ENCODE assay signal across 24 cellular contexts in the genomic region with DNA sequence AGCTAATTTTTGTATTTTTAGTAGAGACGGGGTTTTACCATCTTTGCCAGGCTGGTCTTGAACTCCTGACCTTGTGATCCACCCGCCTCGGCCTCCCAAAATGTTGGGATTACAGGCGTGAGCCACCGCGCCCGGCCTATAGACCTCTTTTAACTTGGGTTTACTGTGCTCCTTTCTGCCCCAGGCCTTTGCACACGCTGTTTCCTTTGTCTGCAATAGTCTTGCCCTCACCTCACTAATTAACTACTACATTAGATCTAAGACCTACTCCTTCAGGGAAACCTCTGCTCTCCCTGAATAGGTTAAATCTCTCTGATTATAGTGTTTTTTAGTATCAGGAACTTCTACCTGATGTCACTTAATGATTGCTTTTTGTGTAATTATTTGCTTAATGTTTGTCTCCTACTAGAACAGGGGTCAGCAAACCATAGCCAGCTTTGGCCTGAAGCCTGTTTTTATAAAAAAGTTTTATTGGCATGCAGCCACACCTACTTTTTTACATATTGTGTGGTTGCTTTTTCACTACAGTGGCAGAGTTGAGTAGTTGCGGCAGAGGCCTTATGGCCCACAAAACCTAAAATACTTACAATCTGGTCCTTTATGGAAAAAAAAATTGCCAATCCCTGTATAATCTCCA. TPM values are rescaled to one million over a fixed set of nuclear protein-coding genes. Genes with fewer than 3 reads are reported as not detected.
"Had no signal": no experiment of that assay in that cellular context is flagged by ENCODE, and none has a peak within 500 bp of the region (broad histone marks: within the 10 kb centered on the region; RNA-seq: fewer than 3 reads in every experiment).

No MANE protein-coding gene starts in this region.

- H3K36me3 ChIP-seq: left lung, neutrophil, sigmoid colon, spleen, upper lobe of left lung had no signal

- H3K79me2 ChIP-seq: parathyroid adenoma had no signal

- H3K27ac ChIP-seq: foreskin keratinocyte, left lung, neutrophil, parathyroid adenoma, sigmoid colon, spleen, testis, upper lobe of left lung had no signal

- H3K27ac Mint-ChIP-seq: activated CD4-positive, alpha-beta T cell treated with anti-CD3 and anti-CD28 coated beads, Interleukin-2, amount 10 ng/mL, durations not matched to agents 24 days and 14 days; activated CD8-positive, alpha-beta T cell treated with anti-CD3 and anti-CD28 coated beads for 36 hours; activated naive CD8-positive, alpha-beta T cell treated with anti-CD3 and anti-CD28 coated beads for 36 hours; activated T-helper 17 cell treated with anti-CD3 and anti-CD28 coated beads, Interleukin-2, amount 50 U/mL, for 72 hours; endodermal cell; memory B cell; naive thymus-derived CD8-positive, alpha-beta T cell; stimulated activated memory B cell treated with anti-CD40 and anti-IgM and Interleukin-4, amounts not matched to agents 10 μg/mL and 1 μg/mL and 100 μg/mL, for 72 hours had no signal

- H3K9me3 Mint-ChIP-seq: activated CD4-positive, alpha-beta T cell treated with anti-CD3 and anti-CD28 coated beads, Interleukin-2, amount 10 ng/mL, durations not matched to agents 24 days and 14 days; activated CD8-positive, alpha-beta T cell treated with anti-CD3 and anti-CD28 coated beads for 36 hours; activated naive CD8-positive, alpha-beta T cell treated with anti-CD3 and anti-CD28 coated beads for 36 hours; activated T-helper 17 cell treated with anti-CD3 and anti-CD28 coated beads, Interleukin-2, amount 50 U/mL, for 72 hours had no signal

- H3K9me3 ChIP-seq: left lung, mucosa of descending colon, neutrophil, sigmoid colon, testis, upper lobe of left lung had no signal

- H3K4me1 Mint-ChIP-seq: activated CD4-positive, alpha-beta T cell treated with anti-CD3 and anti-CD28 coated beads, Interleukin-2, amount 10 ng/mL, durations not matched to agents 24 days and 14 days; activated naive CD8-positive, alpha-beta T cell treated with anti-CD3 and anti-CD28 coated beads for 36 hours; activated T-helper 17 cell treated with anti-CD3 and anti-CD28 coated beads, Interleukin-2, amount 50 U/mL, for 72 hours had no signal

- DNase-seq: activated CD4-positive, alpha-beta T cell treated with anti-CD3 and anti-CD28 coated beads, Interleukin-2, amount 10 ng/mL, durations not matched to agents 24 days and 14 days; activated CD8-positive, alpha-beta T cell treated with anti-CD3 and anti-CD28 coated beads for 36 hours; activated naive CD4-positive, alpha-beta T cell; activated naive CD8-positive, alpha-beta T cell treated with anti-CD3 and anti-CD28 coated beads for 36 hours; activated T-cell treated with anti-CD3 and anti-CD28 coated beads, Interleukin-2, amount 50 U/mL, for 1 hour; amniotic stem cell; endodermal cell; foreskin keratinocyte; hypothalamus; islet precursor cell; mucosa of descending colon; naive thymus-derived CD8-positive, alpha-beta T cell; sigmoid colon; spleen; stimulated activated CD4-positive, alpha-beta T cell treated with anti-CD3 and anti-CD28 coated beads, Interleukin-4, amount 100 ng/mL, for 4 hours; T1000; testis; upper lobe of left lung had no signal

- H3K9ac ChIP-seq: parathyroid adenoma had no signal

- H3K27me3 Mint-ChIP-seq: activated CD4-positive, alpha-beta T cell treated with anti-CD3 and anti-CD28 coated beads, Interleukin-2, amount 10 ng/mL, durations not matched to agents 24 days and 14 days; activated CD8-positive, alpha-beta T cell treated with anti-CD3 and anti-CD28 coated beads for 36 hours; activated naive CD8-positive, alpha-beta T cell treated with anti-CD3 and anti-CD28 coated beads for 36 hours; activated T-helper 17 cell treated with anti-CD3 and anti-CD28 coated beads, Interleukin-2, amount 50 U/mL, for 72 hours; memory B cell; stimulated activated memory B cell treated with anti-CD40 and anti-IgM and Interleukin-4, amounts not matched to agents 10 μg/mL and 1 μg/mL and 100 μg/mL, for 72 hours had no signal

- ATAC-seq: activated CD8-positive, alpha-beta T cell treated with anti-CD3 and anti-CD28 coated beads for 36 hours; activated T-helper 17 cell treated with anti-CD3 and anti-CD28 coated beads, Interleukin-2, amount 50 U/mL, for 72 hours; foreskin keratinocyte; left lung; naive thymus-derived CD8-positive, alpha-beta T cell; stimulated activated memory B cell treated with anti-CD40 and anti-IgM and Interleukin-4, amounts not matched to agents 10 μg/mL and 1 μg/mL and 100 μg/mL, for 72 hours had no signal

- H2AFZ ChIP-seq: parathyroid adenoma had no signal

- H3K4me3 Mint-ChIP-seq: activated CD4-positive, alpha-beta T cell treated with anti-CD3 and anti-CD28 coated beads, Interleukin-2, amount 10 ng/mL, durations not matched to agents 24 days and 14 days; activated CD8-positive, alpha-beta T cell treated with anti-CD3 and anti-CD28 coated beads for 36 hours; activated naive CD8-positive, alpha-beta T cell treated with anti-CD3 and anti-CD28 coated beads for 36 hours; activated T-helper 17 cell treated with anti-CD3 and anti-CD28 coated beads, Interleukin-2, amount 50 U/mL, for 72 hours; endodermal cell; memory B cell; naive thymus-derived CD8-positive, alpha-beta T cell; stimulated activated memory B cell treated with anti-CD40 and anti-IgM and Interleukin-4, amounts not matched to agents 10 μg/mL and 1 μg/mL and 100 μg/mL, for 72 hours had no signal

- H3K4me3 ChIP-seq: left lung, mucosa of descending colon, sigmoid colon, spleen, testis, upper lobe of left lung had no signal

- H3K36me3 Mint-ChIP-seq: activated naive CD8-positive, alpha-beta T cell treated with anti-CD3 and anti-CD28 coated beads for 36 hours; memory B cell; naive thymus-derived CD8-positive, alpha-beta T cell; stimulated activated memory B cell treated with anti-CD40 and anti-IgM and Interleukin-4, amounts not matched to agents 10 μg/mL and 1 μg/mL and 100 μg/mL, for 72 hours had no signal

- H3K4me1 ChIP-seq: foreskin keratinocyte, left lung, parathyroid adenoma, spleen, upper lobe of left lung had no signal

- H3K27me3 ChIP-seq: foreskin keratinocyte, left lung, neutrophil, sigmoid colon, spleen, testis, upper lobe of left lung had no signal

RNA-seq across cellular contexts. Expression of gene TLE1, which starts 31.2 kb away (rescaled TPM):
- total RNA-seq: activated CD4-positive, alpha-beta T cell treated with anti-CD3 and anti-CD28 coated beads, Interleukin-2, amount 10 ng/mL, durations not matched to agents 24 days and 14 days had no signal
